In genomic region chr2:219611306-219611705, GRCh38 we compare ENCODE assay signal across 20 cellular contexts. TPM values are rescaled to one million over a fixed set of nuclear protein-coding genes. Genes with fewer than 3 reads are reported as not detected.
DNase-seq lines count a peak whose midpoint lies in the region; ATAC-seq and TF ChIP-seq lines count a peak whose summit lies in the region.
"Had no signal": no experiment of that assay in that cellular context is flagged by ENCODE, and none has a peak within 500 bp of the region (broad histone marks: within the 10 kb centered on the region; RNA-seq: fewer than 3 reads in every experiment).

No MANE protein-coding gene starts in this region.

- H3K27ac ChIP-seq in ovary: peak overlapping the region; percentile 50 to 95
- H3K27ac ChIP-seq: C4-2B, KMS-11 had no signal

- no peaks in the 10 kb centered on the region for H3K27me3 ChIP-seq in ovary

- H3K4me1 Mint-ChIP-seq in natural killer cell (peaks cover 8 to 22% of the 10 kb centered on the region in 2 donors), glutamatergic neuron (ENCODE audit: low read depth, unreplicated experiment) (peaks cover 14% of the 10 kb centered on the region)
- H3K4me1 Mint-ChIP-seq in natural killer cell treated with Interleukin-12 subunit alpha and Interleukin-12 subunit beta and Interleukin-15 and Interleukin-18, amount 100 ng/mL, for 72 hours (ENCODE audit: low read depth in 2 of 2): peaks cover 8 to 16% of the 10 kb centered on the region in 2 donors

- WGBS in ovary, 3 donors: 89 to 91% (median 89%) methylated on average over 9 of the region's 9 CpGs

- intact Hi-C loops in natural killer cell (cut with micrococcal nuclease) (no loop called here), ovary (cut with DNase I) (no loop called here)

- DNase-seq in natural killer cell (no peak), glutamatergic neuron (no peak), ovary (peak in 1 of 5 donors; percentile 44)
- DNase-seq in natural killer cell treated with Interleukin-12 subunit alpha and Interleukin-12 subunit beta and Interleukin-15 and Interleukin-18, amount 100 ng/mL, for 72 hours (ENCODE audit: low spot score): no peak
- DNase-seq: Caco-2; CD8-positive, alpha-beta T cell; MM.1S; NCI-H1694; NCI-H2081; NCI-H2227 treated with DMSO at 0.1 percent for 48 hours; NCI-H526 treated with DMSO at 0.1 percent for 48 hours; RPMI8226 had no signal

- no peaks in the 10 kb centered on the region for H3K9me3 ChIP-seq in ovary
- H3K9me3 ChIP-seq: Caco-2, HAP-1 had no signal

- H3K4me1 ChIP-seq in ovary (ENCODE audit: insufficient read depth): peaks cover 44% of the 10 kb centered on the region
- H3K4me1 ChIP-seq: Caco-2, HAP-1 had no signal

- H3K36me3 Mint-ChIP-seq in natural killer cell (peaks cover 6% of the 10 kb centered on the region), glutamatergic neuron (ENCODE audit: unreplicated experiment) (no peaks in the 10 kb centered on the region)
- peaks cover 6% of the 10 kb centered on the region for H3K36me3 Mint-ChIP-seq in natural killer cell treated with Interleukin-12 subunit alpha and Interleukin-12 subunit beta and Interleukin-15 and Interleukin-18, amount 100 ng/mL, for 72 hours

- H3K27ac Mint-ChIP-seq in natural killer cell: peak overlapping the region in 1 of 2 donors; percentile 50
- no peak overlapping the region for H3K27ac Mint-ChIP-seq in natural killer cell treated with Interleukin-12 subunit alpha and Interleukin-12 subunit beta and Interleukin-15 and Interleukin-18, amount 100 ng/mL, for 72 hours
- peak overlapping the region; percentile 4 for H3K27ac Mint-ChIP-seq in glutamatergic neuron (ENCODE audit: unreplicated experiment)
- H3K27ac Mint-ChIP-seq: CD8-positive, alpha-beta T cell; GM23338 had no signal

- no peak for TF ChIP-seq EP300 in ovary (IDR thresholded peaks at IDR 0.05)

- H3K4me3 Mint-ChIP-seq in natural killer cell (peak overlapping the region; percentile 22), glutamatergic neuron (ENCODE audit: unreplicated experiment) (no peak overlapping the region)
- H3K4me3 Mint-ChIP-seq in natural killer cell treated with Interleukin-12 subunit alpha and Interleukin-12 subunit beta and Interleukin-15 and Interleukin-18, amount 100 ng/mL, for 72 hours: no peak overlapping the region
- H3K4me3 Mint-ChIP-seq: CD8-positive, alpha-beta T cell; GM23338; IgD-negative memory B cell had no signal

- H3K9me3 Mint-ChIP-seq in natural killer cell (no peaks in the 10 kb centered on the region), glutamatergic neuron (ENCODE audit: unreplicated experiment) (peaks cover 6% of the 10 kb centered on the region)
- H3K9me3 Mint-ChIP-seq in natural killer cell treated with Interleukin-12 subunit alpha and Interleukin-12 subunit beta and Interleukin-15 and Interleukin-18, amount 100 ng/mL, for 72 hours: no peaks in the 10 kb centered on the region
- H3K9me3 Mint-ChIP-seq: CD8-positive, alpha-beta T cell; GM23338; IgD-negative memory B cell had no signal

- H3K4me3 ChIP-seq in ovary: no peak overlapping the region
- H3K4me3 ChIP-seq: GM23338, HAP-1 had no signal

- no peak for TF ChIP-seq POLR2A in ovary (IDR thresholded peaks at IDR 0.05)

- no peaks in the 10 kb centered on the region for H3K27me3 Mint-ChIP-seq in natural killer cell (ENCODE audit: low read depth in 2 of 2)
- H3K27me3 Mint-ChIP-seq in natural killer cell treated with Interleukin-12 subunit alpha and Interleukin-12 subunit beta and Interleukin-15 and Interleukin-18, amount 100 ng/mL, for 72 hours: no peaks in the 10 kb centered on the region
- H3K27me3 Mint-ChIP-seq in glutamatergic neuron (ENCODE audit: unreplicated experiment): peaks cover 2% of the 10 kb centered on the region
- H3K27me3 Mint-ChIP-seq: IgD-negative memory B cell had no signal

- TF ChIP-seq CTCF in natural killer cell (IDR thresholded peaks at IDR 0.05) (no peak), glutamatergic neuron (IDR thresholded peaks at IDR 0.05; ENCODE audit: partially characterized antibody, unreplicated experiment) (no peak), ovary (IDR thresholded peaks at IDR 0.05) (no peak)

- H3K36me3 ChIP-seq in ovary: no peaks in the 10 kb centered on the region
- H3K36me3 ChIP-seq: HAP-1 had no signal

- ATAC-seq in natural killer cell (no peak), GM18520 (IDR thresholded peaks at IDR 0.05; ENCODE audit: unreplicated experiment) (no peak), HG03378 (IDR thresholded peaks at IDR 0.05; ENCODE audit: unreplicated experiment) (no peak), HG03108 (IDR thresholded peaks at IDR 0.05; ENCODE audit: unreplicated experiment) (no peak)
- ATAC-seq in natural killer cell treated with Interleukin-12 subunit alpha and Interleukin-12 subunit beta and Interleukin-15 and Interleukin-18, amount 100 ng/mL, for 72 hours: no peak
- ATAC-seq: CD8-positive, alpha-beta T cell; GM23338 had no signal

RNA-seq across cellular contexts. Expression of gene STK11IP, which starts 13.6 kb away (rescaled TPM):
- 10 to 100 TPM; 56.1 to 76.0 (median 65.2) TPM for total RNA-seq in natural killer cell
- 10 to 100 TPM; 27.7 to 50.7 TPM for total RNA-seq in natural killer cell treated with Interleukin-12 subunit alpha and Interleukin-12 subunit beta and Interleukin-15 and Interleukin-18, amount 100 ng/mL, for 72 hours
- 34.5 TPM for total RNA-seq in glutamatergic neuron (ENCODE audit: unreplicated experiment)
- 10 to 100 TPM; 30.3 to 73.7 (median 43.8) TPM for total RNA-seq in ovary
- 10 to 100 TPM in 1 of 2 donors, 1 to 10 TPM in 1; 9.2 to 46.2 TPM for polyA plus RNA-seq in ovary

RNA-seq across cellular contexts. Expression of gene SLC4A3, which starts 16.1 kb away (rescaled TPM):
- total RNA-seq in natural killer cell (under 1 TPM in 2 of 3 donors, not detected in 1; 0.15 to 0.45 TPM), glutamatergic neuron (ENCODE audit: unreplicated experiment) (24.4 TPM), ovary (100 to 1,000 TPM in 4 of 7 donors, 10 to 100 TPM in 3; 29.6 to 232 (median 106) TPM)
- total RNA-seq in natural killer cell treated with Interleukin-12 subunit alpha and Interleukin-12 subunit beta and Interleukin-15 and Interleukin-18, amount 100 ng/mL, for 72 hours: not detected
- 10 to 100 TPM in 1 of 2 donors, 1 to 10 TPM in 1; 5.3 to 83.6 TPM for polyA plus RNA-seq in ovary
- total RNA-seq: CD8-positive, alpha-beta T cell had no signal
- polyA plus RNA-seq: IgD-negative memory B cell had no signal

RNA-seq across cellular contexts. Expression of gene INHA, which starts 39.2 kb away (rescaled TPM):
- total RNA-seq in natural killer cell: not detected
- total RNA-seq in natural killer cell treated with Interleukin-12 subunit alpha and Interleukin-12 subunit beta and Interleukin-15 and Interleukin-18, amount 100 ng/mL, for 72 hours: not detected
- total RNA-seq in glutamatergic neuron (ENCODE audit: unreplicated experiment): not detected
- total RNA-seq in ovary: 100 to 1,000 TPM in 2 of 7 donors, 10 to 100 TPM in 5; 38.4 to 165 (median 78.3) TPM
- polyA plus RNA-seq in ovary: 100 to 1,000 TPM in 1 of 2 donors, 10 to 100 TPM in 1; 96.3 to 162 TPM
- total RNA-seq: CD8-positive, alpha-beta T cell had no signal
- polyA plus RNA-seq: IgD-negative memory B cell had no signal

RNA-seq across cellular contexts. Expression of gene OBSL1, which starts 40.0 kb away (rescaled TPM):
- total RNA-seq in natural killer cell: 1 to 10 TPM in 1 of 3 donors, under 1 TPM in 2; 0.07 to 8.8 (median 0.32) TPM
- 1 to 10 TPM in 1 of 2 donors, not detected in 1; 2.9 TPM for total RNA-seq in natural killer cell treated with Interleukin-12 subunit alpha and Interleukin-12 subunit beta and Interleukin-15 and Interleukin-18, amount 100 ng/mL, for 72 hours
- total RNA-seq in glutamatergic neuron (ENCODE audit: unreplicated experiment): 47.9 TPM
- total RNA-seq in ovary: 100 to 1,000 TPM; 230 to 740 (median 473) TPM
- polyA plus RNA-seq in ovary: 100 to 1,000 TPM in 1 of 2 donors, 10 to 100 TPM in 1; 53.2 to 431 TPM
- polyA plus RNA-seq: IgD-negative memory B cell had no signal

Comparison
In these comparisons a context has a peak if more than half of its experiments do, and no peak if none do; other contexts are left out.
1. RNA of gene SLC4A3, which starts 16.1 kb away (total RNA-seq): 29.6 to 232 TPM in ovary and 24.4 TPM in glutamatergic neuron (single experiment); 0.15 to 0.45 TPM in natural killer cell and not detected in natural killer cell treated with Interleukin-12 subunit alpha and Interleukin-12 subunit beta and Interleukin-15 and Interleukin-18, amount 100 ng/mL, for 72 hours; every median in the first group is over 10 times any median in the second.
2. RNA of gene INHA, which starts 39.2 kb away (total RNA-seq): 38.4 to 165 TPM in ovary; not detected in natural killer cell, not detected in natural killer cell treated with Interleukin-12 subunit alpha and Interleukin-12 subunit beta and Interleukin-15 and Interleukin-18, amount 100 ng/mL, for 72 hours and not detected in glutamatergic neuron (single experiment); every median in the first group is over 10 times any median in the second.